ENCODE assay signal across 13 cellular contexts in genomic region chr2:26763019-26763418, GRCh38. TPM values are rescaled to one million over a fixed set of nuclear protein-coding genes. Genes with fewer than 3 reads are reported as not detected.
DNase-seq lines count a peak whose midpoint lies in the region; ATAC-seq and TF ChIP-seq lines count a peak whose summit lies in the region.
"Had no signal": no experiment of that assay in that cellular context is flagged by ENCODE, and none has a peak within 500 bp of the region (broad histone marks: within the 10 kb centered on the region; RNA-seq: fewer than 3 reads in every experiment).

No MANE protein-coding gene starts in this region.

- TF ChIP-seq CTCF in Panc1 (IDR thresholded peaks at IDR 0.05) (no peak), Peyer's patch (IDR thresholded peaks at IDR 0.05) (no peak)

- no peaks in the 10 kb centered on the region for H3K27me3 ChIP-seq in Panc1 (ENCODE audit: control insufficient read depth, insufficient read depth, low read length)
- no peaks in the 10 kb centered on the region for H3K27me3 ChIP-seq in Peyer's patch

- H3K9me3 Mint-ChIP-seq in activated naive CD4-positive, alpha-beta T cell treated with anti-CD3 and anti-CD28 coated beads, Interleukin-2, amount 50 U/mL, for 24 hours: no peaks in the 10 kb centered on the region
- H3K9me3 Mint-ChIP-seq in activated naive CD4-positive, alpha-beta T cell treated with anti-CD3 and anti-CD28 coated beads, Interleukin-2, amount 50 U/mL, for 72 hours: no peaks in the 10 kb centered on the region
- H3K9me3 Mint-ChIP-seq in effector memory CD8-positive, alpha-beta T cell: no peaks in the 10 kb centered on the region
- no peaks in the 10 kb centered on the region for H3K9me3 Mint-ChIP-seq in stimulated activated memory B cell treated with anti-CD40 and anti-IgM and Interleukin-4, amounts not matched to agents 10 μg/mL and 1 μg/mL and 100 μg/mL, for 72 hours

- ATAC-seq in activated naive CD4-positive, alpha-beta T cell treated with anti-CD3 and anti-CD28 coated beads, Interleukin-2, amount 50 U/mL, for 72 hours: no peak
- no peak for ATAC-seq in Panc1
- no peak for ATAC-seq in effector memory CD8-positive, alpha-beta T cell (replicated peaks)
- no peak for ATAC-seq in stimulated activated memory B cell treated with anti-CD40 and anti-IgM and Interleukin-4, amounts not matched to agents 10 μg/mL and 1 μg/mL and 100 μg/mL, for 72 hours
- no peak for ATAC-seq in HG03045 (IDR thresholded peaks at IDR 0.05; ENCODE audit: unreplicated experiment)

- H3K27me3 Mint-ChIP-seq in activated naive CD4-positive, alpha-beta T cell treated with anti-CD3 and anti-CD28 coated beads, Interleukin-2, amount 50 U/mL, for 24 hours: no peaks in the 10 kb centered on the region
- H3K27me3 Mint-ChIP-seq in effector memory CD8-positive, alpha-beta T cell: no peaks in the 10 kb centered on the region
- no peaks in the 10 kb centered on the region for H3K27me3 Mint-ChIP-seq in stimulated activated memory B cell treated with anti-CD40 and anti-IgM and Interleukin-4, amounts not matched to agents 10 μg/mL and 1 μg/mL and 100 μg/mL, for 72 hours

- intact Hi-C loops in Panc1 (cut with micrococcal nuclease; ENCODE audit: unreplicated experiment): no loop called here

- TF ChIP-seq POLR2A in Peyer's patch (IDR thresholded peaks at IDR 0.05): no peak

- H3K36me3 Mint-ChIP-seq in activated naive CD4-positive, alpha-beta T cell treated with anti-CD3 and anti-CD28 coated beads, Interleukin-2, amount 50 U/mL, for 24 hours: no peaks in the 10 kb centered on the region
- H3K36me3 Mint-ChIP-seq in activated naive CD4-positive, alpha-beta T cell treated with anti-CD3 and anti-CD28 coated beads, Interleukin-2, amount 50 U/mL, for 72 hours: peaks cover 4 to 5% of the 10 kb centered on the region in 2 donors
- H3K36me3 Mint-ChIP-seq in effector memory CD8-positive, alpha-beta T cell (ENCODE audit: insufficient read depth): peaks cover 8% of the 10 kb centered on the region
- H3K36me3 Mint-ChIP-seq in stimulated activated memory B cell treated with anti-CD40 and anti-IgM and Interleukin-4, amounts not matched to agents 10 μg/mL and 1 μg/mL and 100 μg/mL, for 72 hours: no peaks in the 10 kb centered on the region

- in situ Hi-C loops in Panc1 (cut with HindIII; ENCODE audit: low pct_unique_long_range_greater_than_20kb, low sequenced_read_pairs): no loop called here

- POLR2A ChIA-PET in Panc1 (lab: Charles Lee): no interaction called here

- H3K4me1 ChIP-seq in Panc1 (ENCODE audit: control insufficient read depth, insufficient read depth, low read length): peaks cover 52% of the 10 kb centered on the region
- H3K4me1 ChIP-seq in Peyer's patch: peaks cover 0 to 37% (median 1%) of the 10 kb centered on the region in 4 donors

- H3K9me3 ChIP-seq in Panc1 (ENCODE audit: control insufficient read depth, insufficient read depth, low read depth, low read length): no peaks in the 10 kb centered on the region
- H3K9me3 ChIP-seq in Peyer's patch: no peaks in the 10 kb centered on the region
- H3K9me3 ChIP-seq: SK-N-SH had no signal

- H3K4me3 Mint-ChIP-seq in activated naive CD4-positive, alpha-beta T cell treated with anti-CD3 and anti-CD28 coated beads, Interleukin-2, amount 50 U/mL, for 24 hours: peak overlapping the region; percentile 81
- peak overlapping the region; percentile 95 to 96 for H3K4me3 Mint-ChIP-seq in effector memory CD8-positive, alpha-beta T cell
- peak overlapping the region; percentile 96 for H3K4me3 Mint-ChIP-seq in stimulated activated memory B cell treated with anti-CD40 and anti-IgM and Interleukin-4, amounts not matched to agents 10 μg/mL and 1 μg/mL and 100 μg/mL, for 72 hours

- CTCF ChIA-PET in Panc1 (lab: Charles Lee): no interaction called here

- peak overlapping the region; percentile 98 for H3K27ac ChIP-seq in Panc1 (ENCODE audit: low read length)
- no peak overlapping the region for H3K27ac ChIP-seq in Peyer's patch

- no peak for DNase-seq in activated naive CD4-positive, alpha-beta T cell treated with anti-CD3 and anti-CD28 coated beads, Interleukin-2, amount 50 U/mL, for 72 hours (ENCODE audit: low spot score in 2 of 2)
- DNase-seq in Panc1 (ENCODE audit: low read depth, low spot score) (no peak), Ammon's horn (ENCODE audit: low spot score) (no peak), Peyer's patch (no peak)
- no peak for DNase-seq in effector memory CD8-positive, alpha-beta T cell
- DNase-seq: activated gamma-delta T cell; NCI-H2171; NK-92 treated with Interleukin-12 subunit alpha and Interleukin-12 subunit beta, amount 100 ng/mL, for 24 hours; SK-N-SH; trophoblast cell had no signal

- H3K36me3 ChIP-seq in Panc1 (ENCODE audit: control insufficient read depth, insufficient read depth, low read length) (peaks cover 6% of the 10 kb centered on the region; the same call in 1 of the 2 replicates), Peyer's patch (no peaks in the 10 kb centered on the region)

- peaks cover 19% of the 10 kb centered on the region for H3K4me1 Mint-ChIP-seq in activated naive CD4-positive, alpha-beta T cell treated with anti-CD3 and anti-CD28 coated beads, Interleukin-2, amount 50 U/mL, for 24 hours
- peaks cover 27% of the 10 kb centered on the region in 2 donors for H3K4me1 Mint-ChIP-seq in effector memory CD8-positive, alpha-beta T cell (ENCODE audit: low read depth in 2 of 2)
- H3K4me1 Mint-ChIP-seq in stimulated activated memory B cell treated with anti-CD40 and anti-IgM and Interleukin-4, amounts not matched to agents 10 μg/mL and 1 μg/mL and 100 μg/mL, for 72 hours: peaks cover 38% of the 10 kb centered on the region

- H3K27ac Mint-ChIP-seq in activated naive CD4-positive, alpha-beta T cell treated with anti-CD3 and anti-CD28 coated beads, Interleukin-2, amount 50 U/mL, for 24 hours: no peak overlapping the region
- H3K27ac Mint-ChIP-seq in activated naive CD4-positive, alpha-beta T cell treated with anti-CD3 and anti-CD28 coated beads, Interleukin-2, amount 50 U/mL, for 72 hours: no peak overlapping the region
- H3K27ac Mint-ChIP-seq in effector memory CD8-positive, alpha-beta T cell: peak overlapping the region in 1 of 2 donors; percentile 95
- H3K27ac Mint-ChIP-seq in stimulated activated memory B cell treated with anti-CD40 and anti-IgM and Interleukin-4, amounts not matched to agents 10 μg/mL and 1 μg/mL and 100 μg/mL, for 72 hours: peak overlapping the region; percentile 94

- BruUV-seq in Panc1 (replicated peaks; lab: Mats Ljungman, UMichigan): TSS peak; percentile 99

- H3K4me3 ChIP-seq in Panc1 (ENCODE audit: low read depth in 2 of 2, low read length in 2 of 2) (no peak overlapping the region; a peak in 1 of 4 replicates), Peyer's patch (no peak overlapping the region)

RNA-seq across cellular contexts. Expression of gene SLC35F6, which starts 1.1 kb away (rescaled TPM):
- 1 to 10 TPM; 5.1 to 8.6 TPM for total RNA-seq in activated naive CD4-positive, alpha-beta T cell treated with anti-CD3 and anti-CD28 coated beads, Interleukin-2, amount 50 U/mL, for 72 hours
- 67.3 TPM for total RNA-seq in Panc1 (2021; ENCODE audit: unreplicated experiment)
- 49.4 TPM for polyA plus RNA-seq in Panc1 (2012; ENCODE audit: insufficient read length)
- 10 to 100 TPM; 13.2 to 49.1 (median 38.1) TPM for total RNA-seq in Peyer's patch

RNA-seq across cellular contexts. Expression of gene CENPA, which starts 22.8 kb away (rescaled TPM):
- total RNA-seq in activated naive CD4-positive, alpha-beta T cell treated with anti-CD3 and anti-CD28 coated beads, Interleukin-2, amount 50 U/mL, for 72 hours: 10 to 100 TPM; 26.9 to 38.1 TPM
- total RNA-seq in Panc1 (2021; ENCODE audit: unreplicated experiment) (55.0 TPM), Peyer's patch (1 to 10 TPM in 2 of 4 donors, not detected in 2; 1.6 to 2.1 TPM)
- polyA plus RNA-seq in Panc1 (2012; ENCODE audit: insufficient read length): 14.4 TPM

Comparison
In these comparisons a context has a peak if more than half of its experiments do, and no peak if none do; other contexts are left out.
1. RNA of gene CENPA, which starts 22.8 kb away (total RNA-seq): 55.0 TPM in Panc1 (single experiment) and 26.9 to 38.1 TPM in activated naive CD4-positive, alpha-beta T cell treated with anti-CD3 and anti-CD28 coated beads, Interleukin-2, amount 50 U/mL, for 72 hours; 1.6 to 2.1 TPM in Peyer's patch; every median in the first group is over 4 times any median in the second.
2. Peak in every context shown above with its lines, with median percentiles within 50 percentile points of each other: H3K4me3 Mint-ChIP-seq.